30 cellular contexts compared by ENCODE assay signal in the genomic region with DNA sequence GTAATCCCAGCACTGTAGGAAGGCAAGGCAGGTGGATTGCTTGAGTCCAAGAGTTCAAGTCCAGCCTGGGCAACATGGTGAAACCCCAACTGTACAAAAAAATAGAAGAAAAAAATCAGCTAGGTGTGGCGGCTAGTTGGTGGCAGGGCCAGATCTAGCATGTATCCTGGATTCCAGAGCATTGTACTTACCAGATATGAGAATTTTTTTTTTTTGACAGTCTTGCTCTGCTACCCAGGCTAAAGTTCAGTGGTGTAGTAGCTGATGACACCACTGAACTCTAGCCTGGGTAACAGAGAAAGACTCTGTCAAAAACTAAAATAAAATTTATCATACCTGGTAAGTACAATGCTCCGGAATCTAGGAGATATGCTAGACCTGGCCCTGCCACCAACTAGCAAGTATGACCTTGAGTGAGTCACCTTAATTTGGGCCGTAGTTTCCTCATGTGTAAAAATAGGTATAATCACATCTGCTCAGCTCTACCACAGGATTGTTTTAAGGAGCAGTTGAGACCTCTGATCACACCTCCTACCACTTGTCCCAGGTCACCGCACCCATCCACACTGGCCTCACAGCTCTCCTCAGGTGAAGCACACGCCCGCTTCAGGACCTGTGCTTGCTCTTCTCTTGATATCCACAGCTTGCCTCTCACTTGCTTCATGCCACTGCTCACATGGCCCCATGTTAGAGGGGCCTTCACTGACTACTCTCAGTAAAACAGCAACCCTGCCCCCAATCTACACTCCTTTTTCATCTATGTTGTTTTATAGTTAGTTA.
"Had no signal": no experiment of that assay in that cellular context is flagged by ENCODE, and none has a peak within 500 bp of the region (broad histone marks: within the 10 kb centered on the region; RNA-seq: fewer than 3 reads in every experiment).

No MANE protein-coding gene starts in this region.

- H3K27ac Mint-ChIP-seq: activated CD4-positive, alpha-beta memory T cell treated with anti-CD3 and anti-CD28 coated beads, Interleukin-2, amount 10 ng/mL, durations not matched to agents 7 days and 5 days; activated CD4-positive, alpha-beta T cell treated with anti-CD3 and anti-CD28 coated beads, Interleukin-2, amount 10 ng/mL, durations not matched to agents 7 days and 5 days; activated naive CD4-positive, alpha-beta T cell treated with anti-CD3 and anti-CD28 coated beads, Interleukin-2, amount 10 ng/mL, durations not matched to agents 7 days and 5 days; activated naive CD8-positive, alpha-beta T cell treated with anti-CD3 and anti-CD28 coated beads, Interleukin-2, amount 10 ng/mL, durations not matched to agents 7 days and 5 days; activated T-cell treated with anti-CD3 and anti-CD28 coated beads, Interleukin-2, amount 50 U/mL, for 24 hours; mesothelial cell of epicardium; naive thymus-derived CD4-positive, alpha-beta T cell; stimulated activated naive B cell treated with anti-CD40 and anti-IgM and Interleukin-4, amounts not matched to agents 10 μg/mL and 1 μg/mL and 100 μg/mL, for 72 hours; T-helper 2 cell treated with Interferon-gamma antibody and Interleukin-4, amounts not matched to agents 5 μg/mL and 100 μg/mL, for 36 hours had no signal

- FAIRE-seq: TTC549 had no signal

- H2AFZ ChIP-seq: parathyroid adenoma had no signal

- H3K79me2 ChIP-seq: parathyroid adenoma had no signal

- H3K4me1 ChIP-seq: parathyroid adenoma, psoas muscle had no signal

- H3K27me3 ChIP-seq: esophagus squamous epithelium, heart right ventricle, stomach, tibial artery, upper lobe of right lung had no signal

- H3K9me3 Mint-ChIP-seq: activated CD4-positive, alpha-beta memory T cell treated with anti-CD3 and anti-CD28 coated beads, Interleukin-2, amount 10 ng/mL, durations not matched to agents 7 days and 5 days; activated CD4-positive, alpha-beta T cell treated with anti-CD3 and anti-CD28 coated beads, Interleukin-2, amount 10 ng/mL, durations not matched to agents 7 days and 5 days; activated naive CD4-positive, alpha-beta T cell treated with anti-CD3 and anti-CD28 coated beads, Interleukin-2, amount 10 ng/mL, durations not matched to agents 7 days and 5 days; activated naive CD8-positive, alpha-beta T cell treated with anti-CD3 and anti-CD28 coated beads, Interleukin-2, amount 10 ng/mL, durations not matched to agents 7 days and 5 days; activated T-cell treated with anti-CD3 and anti-CD28 coated beads, Interleukin-2, amount 50 U/mL, for 24 hours; mesothelial cell of epicardium; neural crest cell; stimulated activated naive B cell treated with anti-CD40 and anti-IgM and Interleukin-4, amounts not matched to agents 10 μg/mL and 1 μg/mL and 100 μg/mL, for 72 hours; T-helper 2 cell treated with Interferon-gamma antibody and Interleukin-4, amounts not matched to agents 5 μg/mL and 100 μg/mL, for 36 hours had no signal

- H3K27ac ChIP-seq: epithelial cell of prostate, esophagus squamous epithelium, parathyroid adenoma, psoas muscle, stomach, tibial artery, upper lobe of right lung had no signal

- H3K9me3 ChIP-seq: esophagus squamous epithelium, psoas muscle, stomach, tibial artery, upper lobe of right lung had no signal

- H3K36me3 ChIP-seq: esophagus squamous epithelium, heart right ventricle, stomach, tibial artery, upper lobe of right lung had no signal

- H3K36me3 Mint-ChIP-seq: activated naive CD4-positive, alpha-beta T cell treated with anti-CD3 and anti-CD28 coated beads, Interleukin-2, amount 10 ng/mL, durations not matched to agents 7 days and 5 days; activated naive CD8-positive, alpha-beta T cell treated with anti-CD3 and anti-CD28 coated beads, Interleukin-2, amount 10 ng/mL, durations not matched to agents 7 days and 5 days; mesothelial cell of epicardium; naive thymus-derived CD4-positive, alpha-beta T cell; stimulated activated naive B cell treated with anti-CD40 and anti-IgM and Interleukin-4, amounts not matched to agents 10 μg/mL and 1 μg/mL and 100 μg/mL, for 72 hours had no signal

- H3K4me1 Mint-ChIP-seq: activated CD4-positive, alpha-beta memory T cell treated with anti-CD3 and anti-CD28 coated beads, Interleukin-2, amount 10 ng/mL, durations not matched to agents 7 days and 5 days; activated CD4-positive, alpha-beta T cell treated with anti-CD3 and anti-CD28 coated beads, Interleukin-2, amount 10 ng/mL, durations not matched to agents 7 days and 5 days; activated naive CD4-positive, alpha-beta T cell treated with anti-CD3 and anti-CD28 coated beads, Interleukin-2, amount 10 ng/mL, durations not matched to agents 7 days and 5 days; activated naive CD8-positive, alpha-beta T cell treated with anti-CD3 and anti-CD28 coated beads, Interleukin-2, amount 10 ng/mL, durations not matched to agents 7 days and 5 days; stimulated activated naive B cell treated with anti-CD40 and anti-IgM and Interleukin-4, amounts not matched to agents 10 μg/mL and 1 μg/mL and 100 μg/mL, for 72 hours had no signal

- DNase-seq: activated CD4-positive, alpha-beta memory T cell treated with anti-CD3 and anti-CD28 coated beads, Interleukin-2, amount 10 ng/mL, durations not matched to agents 7 days and 5 days; activated CD4-positive, alpha-beta T cell treated with anti-CD3 and anti-CD28 coated beads, Interleukin-2, amount 10 ng/mL, durations not matched to agents 7 days and 5 days; activated CD4-positive, CD25-positive, alpha-beta regulatory T cell treated with anti-CD3 and anti-CD28 coated beads, Interleukin-2, amount 50 U/mL, for 72 hours; activated CD8-positive, alpha-beta memory T cell treated with anti-CD3 and anti-CD28 coated beads, Interleukin-2, amount 50 U/mL, for 48 hours; activated gamma-delta T cell; activated naive CD4-positive, alpha-beta T cell treated with anti-CD3 and anti-CD28 coated beads, Interleukin-2, amount 10 ng/mL, durations not matched to agents 7 days and 5 days; activated naive CD8-positive, alpha-beta T cell treated with anti-CD3 and anti-CD28 coated beads, Interleukin-2, amount 10 ng/mL, durations not matched to agents 7 days and 5 days; activated T-cell treated with anti-CD3 and anti-CD28 coated beads, Interleukin-2, amount 50 U/mL, for 24 hours; caudate nucleus; esophagus squamous epithelium; foreskin melanocyte; heart right ventricle; kidney glomerular epithelial cell; naive thymus-derived CD4-positive, alpha-beta T cell; nucleus accumbens; psoas muscle; stimulated activated CD4-positive, alpha-beta T cell treated with anti-CD3 and anti-CD28 coated beads, Interleukin-1b, Interleukin-23, amount 100 ng/mL, for 48 hours; stimulated activated CD4-positive, alpha-beta T cell treated with anti-CD3 and anti-CD28 coated beads, Interleukin-4, amount 100 ng/mL, for 4 hours; stimulated activated CD8-positive, alpha-beta memory T cell treated with anti-CD3 and anti-CD28 coated beads, Interleukin-4, amount 100 ng/mL, for 48 hours; stimulated activated naive B cell treated with anti-CD40 and anti-IgM and Interleukin-4, amounts not matched to agents 10 μg/mL and 1 μg/mL and 100 μg/mL, for 72 hours; stomach; T-helper 1 cell; tibial artery; upper lobe of right lung had no signal

- ATAC-seq: naive thymus-derived CD4-positive, alpha-beta T cell; psoas muscle; stimulated activated naive B cell treated with anti-CD40 and anti-IgM and Interleukin-4, amounts not matched to agents 10 μg/mL and 1 μg/mL and 100 μg/mL, for 72 hours; upper lobe of right lung had no signal

- H3K9ac ChIP-seq: parathyroid adenoma had no signal

- H3K4me3 Mint-ChIP-seq: activated CD4-positive, alpha-beta memory T cell treated with anti-CD3 and anti-CD28 coated beads, Interleukin-2, amount 10 ng/mL, durations not matched to agents 7 days and 5 days; activated CD4-positive, alpha-beta T cell treated with anti-CD3 and anti-CD28 coated beads, Interleukin-2, amount 10 ng/mL, durations not matched to agents 7 days and 5 days; activated naive CD4-positive, alpha-beta T cell treated with anti-CD3 and anti-CD28 coated beads, Interleukin-2, amount 10 ng/mL, durations not matched to agents 7 days and 5 days; activated naive CD8-positive, alpha-beta T cell treated with anti-CD3 and anti-CD28 coated beads, Interleukin-2, amount 10 ng/mL, durations not matched to agents 7 days and 5 days; activated T-cell treated with anti-CD3 and anti-CD28 coated beads, Interleukin-2, amount 50 U/mL, for 24 hours; mesothelial cell of epicardium; naive thymus-derived CD4-positive, alpha-beta T cell; neural crest cell; stimulated activated naive B cell treated with anti-CD40 and anti-IgM and Interleukin-4, amounts not matched to agents 10 μg/mL and 1 μg/mL and 100 μg/mL, for 72 hours; T-helper 2 cell treated with Interferon-gamma antibody and Interleukin-4, amounts not matched to agents 5 μg/mL and 100 μg/mL, for 36 hours had no signal

- H3K4me3 ChIP-seq: esophagus squamous epithelium, heart right ventricle, psoas muscle, stomach, tibial artery, upper lobe of right lung had no signal
